12 cellular contexts compared by ENCODE assay signal in genomic region chr5:89043676-89044075, GRCh38.
DNase-seq lines count a peak whose midpoint lies in the region; ATAC-seq, FAIRE-seq and TF ChIP-seq lines count a peak whose summit lies in the region.
"Had no signal": no experiment of that assay in that cellular context is flagged by ENCODE, and none has a peak within 500 bp of the region (broad histone marks: within the 10 kb centered on the region; RNA-seq: fewer than 3 reads in every experiment).

No MANE protein-coding gene starts in this region.

- H3K4me1 Mint-ChIP-seq in activated CD4-positive, alpha-beta T cell treated with anti-CD3 and anti-CD28 coated beads, Interleukin-2, amount 10 ng/mL, durations not matched to agents 24 days and 14 days = peaks cover 4% of the 10 kb centered on the region
- H3K4me1 Mint-ChIP-seq in GM23338 = peaks cover 11% of the 10 kb centered on the region; the same call in 2 of the 3 replicates

- H3K27me3 ChIP-seq in GM23338 (ENCODE audit: insufficient read depth) = no peaks in the 10 kb centered on the region

- H3K36me3 Mint-ChIP-seq in activated CD4-positive, alpha-beta T cell treated with anti-CD3 and anti-CD28 coated beads, Interleukin-2, amount 10 ng/mL, durations not matched to agents 24 days and 14 days (ENCODE audit: low read depth) = no peaks in the 10 kb centered on the region
- no peaks in the 10 kb centered on the region for H3K36me3 Mint-ChIP-seq in GM23338 (ENCODE audit: low read depth)

- peaks cover 6% of the 10 kb centered on the region; the same call in 1 of the 2 replicates for H3K4me1 ChIP-seq in GM23338 (ENCODE audit: insufficient read depth)

- H3K27ac ChIP-seq in GM23338 (ENCODE audit: low read depth) = no peak overlapping the region

- no peak overlapping the region for H2AFZ ChIP-seq in GM23338

- TF ChIP-seq CTCF in GM23338 (conservative IDR thresholded peaks at IDR 0.05; ENCODE audit: low read depth in 2 of 2) (no peak), omental fat pad (IDR thresholded peaks at IDR 0.05) (no peak)

- no peaks in the 10 kb centered on the region for H3K9me2 ChIP-seq in GM23338 (ENCODE audit: insufficient read depth)

- H3K27me3 Mint-ChIP-seq in activated CD4-positive, alpha-beta T cell treated with anti-CD3 and anti-CD28 coated beads, Interleukin-2, amount 10 ng/mL, durations not matched to agents 24 days and 14 days = no peaks in the 10 kb centered on the region
- H3K27me3 Mint-ChIP-seq in GM23338 (ENCODE audit: insufficient read depth, low read depth, poor library complexity) = no peaks in the 10 kb centered on the region

- DNase-seq in activated CD4-positive, alpha-beta T cell treated with anti-CD3 and anti-CD28 coated beads, Interleukin-2, amount 10 ng/mL, durations not matched to agents 24 days and 14 days = peak; percentile 65
- no peak for DNase-seq in activated CD4-positive, alpha-beta T cell treated with anti-CD3 and anti-CD28 coated beads, Interleukin-2, amount 50 U/mL, for 48 hours
- DNase-seq in RCC 7860 (ENCODE audit: low spot score) = peak; percentile 27
- DNase-seq in renal cortical epithelial cell (ENCODE audit: low read depth) = peak; percentile 16
- DNase-seq in GM23338 (ENCODE audit: low spot score) = no peak
- no peak for DNase-seq in omental fat pad (ENCODE audit: low spot score)
- DNase-seq in dermis blood vessel endothelial cell = no peak
- DNase-seq: activated effector memory CD4-positive, alpha-beta T cell treated with Interleukin-2 at 50 U/mL for 16 hours; retina had no signal

- no peak for FAIRE-seq in RCC 7860 (lab: Jason Lieb, UNC)
- FAIRE-seq: A204.1 had no signal

- intact Hi-C loops in activated CD4-positive, alpha-beta T cell treated with anti-CD3 and anti-CD28 coated beads, Interleukin-2, amount 10 ng/mL, durations not matched to agents 24 days and 14 days (cut with micrococcal nuclease) = no loop called here

- no peaks in the 10 kb centered on the region for H3K36me3 ChIP-seq in GM23338 (ENCODE audit: insufficient read depth)

- no peaks in the 10 kb centered on the region for H3F3A ChIP-seq in GM23338 (replicated peaks; ENCODE audit: low read depth)

- H3K9me3 Mint-ChIP-seq in activated CD4-positive, alpha-beta T cell treated with anti-CD3 and anti-CD28 coated beads, Interleukin-2, amount 10 ng/mL, durations not matched to agents 24 days and 14 days = peaks cover 5% of the 10 kb centered on the region
- 0 out of 3 replicates have a peak, but pooled peaks cover under 1% of the 10 kb centered on the region for H3K9me3 Mint-ChIP-seq in GM23338

- ATAC-seq in HG02763 (IDR thresholded peaks at IDR 0.05; ENCODE audit: unreplicated experiment) (peak; percentile 75), GM23338 (no peak), omental fat pad (ENCODE audit: low FRiP score) (no peak)

- H3K27ac Mint-ChIP-seq in activated CD4-positive, alpha-beta T cell treated with anti-CD3 and anti-CD28 coated beads, Interleukin-2, amount 10 ng/mL, durations not matched to agents 24 days and 14 days = no peak overlapping the region
- no peak overlapping the region for H3K27ac Mint-ChIP-seq in GM23338
- H3K27ac Mint-ChIP-seq: T-helper 1 cell treated with Interleukin-12 subunit alpha and Interleukin-12 subunit beta and Interleukin-4 antibody, amounts not matched to agents 30 μg/mL and 1 μg/mL, for 36 hours had no signal

- H3K4me3 ChIP-seq in GM23338 = no peak overlapping the region

- no peaks in the 10 kb centered on the region; the same call in 1 of the 2 replicates for H4K20me1 ChIP-seq in GM23338 (replicated peaks; ENCODE audit: insufficient read depth)

- no peak overlapping the region for H3K4me3 Mint-ChIP-seq in activated CD4-positive, alpha-beta T cell treated with anti-CD3 and anti-CD28 coated beads, Interleukin-2, amount 10 ng/mL, durations not matched to agents 24 days and 14 days
- H3K4me3 Mint-ChIP-seq in GM23338 = no peak overlapping the region
- H3K4me3 Mint-ChIP-seq: T-helper 1 cell treated with Interleukin-12 subunit alpha and Interleukin-12 subunit beta and Interleukin-4 antibody, amounts not matched to agents 30 μg/mL and 1 μg/mL, for 36 hours had no signal

- no peaks in the 10 kb centered on the region for H3K79me2 ChIP-seq in GM23338 (replicated peaks; ENCODE audit: insufficient read depth)

- no peak overlapping the region for H3K4me2 ChIP-seq in GM23338

TF ChIP-seq in GM23338, 12 proteins besides CTCF, POLR2A, EP300 and RAD21 (continues in another document):
- TF ChIP-seq POLR2AphosphoS5 (IDR thresholded peaks at IDR 0.05; ENCODE audit: low read depth) = no peak
- TF ChIP-seq REST (IDR thresholded peaks at IDR 0.05; ENCODE audit: unreplicated experiment) = no peak
- TF ChIP-seq STAT1 (IDR thresholded peaks at IDR 0.05; ENCODE audit: unreplicated experiment) = no peak
- TF ChIP-seq EZH2 (IDR thresholded peaks at IDR 0.05; ENCODE audit: low read depth, unreplicated experiment) = no peak
- TF ChIP-seq ZNF331 (CRISPR knock-in tag; IDR thresholded peaks at IDR 0.05; ENCODE audit: low read depth) = no peak
- no peak for TF ChIP-seq ETS1 (IDR thresholded peaks at IDR 0.05)
- TF ChIP-seq EZH2phosphoT487 (IDR thresholded peaks at IDR 0.05; ENCODE audit: unreplicated experiment) = no peak

Comparison
In these comparisons a context has a peak if more than half of its experiments do, and no peak if none do; other contexts are left out.
1. DNase-seq: peak in activated CD4-positive, alpha-beta T cell treated with anti-CD3 and anti-CD28 coated beads, Interleukin-2, amount 10 ng/mL, durations not matched to agents 24 days and 14 days (single experiment), RCC 7860 (single experiment) and renal cortical epithelial cell (single experiment); none in activated CD4-positive, alpha-beta T cell treated with anti-CD3 and anti-CD28 coated beads, Interleukin-2, amount 50 U/mL, for 48 hours (0 of 2), GM23338 (single experiment), omental fat pad (single experiment) and dermis blood vessel endothelial cell (single experiment).